10 cellular contexts compared by ENCODE assay signal in genomic region chr3:40170395-40170794, GRCh38.
DNase-seq lines count a peak whose midpoint lies in the region; ATAC-seq, FAIRE-seq and TF ChIP-seq lines count a peak whose summit lies in the region.
"Had no signal": no experiment of that assay in that cellular context is flagged by ENCODE, and none has a peak within 500 bp of the region (broad histone marks: within the 10 kb centered on the region; RNA-seq: fewer than 3 reads in every experiment).

No MANE protein-coding gene starts in this region.

- H3K36me3 Mint-ChIP-seq in IgD-negative memory B cell, result peaks cover 3% of the 10 kb centered on the region

- no peaks in the 10 kb centered on the region for H3K9me3 Mint-ChIP-seq in IgD-negative memory B cell
- H3K9me3 Mint-ChIP-seq: activated CD4-positive, alpha-beta T cell treated with anti-CD3 and anti-CD28 coated beads, Interleukin-2, amount 10 ng/mL, durations not matched to agents 7 days and 5 days had no signal

- DNase-seq in GM12891 (ENCODE audit: insufficient read length, low spot score) (peak; percentile 44), occipital lobe (lab: John Stamatoyannopoulos, UW) (no peak), head of caudate nucleus (no peak), AG08396 (ENCODE audit: low spot score) (no peak), Ammon's horn (ENCODE audit: low spot score) (no peak)
- DNase-seq: activated CD4-positive, alpha-beta T cell treated with anti-CD3 and anti-CD28 coated beads, Interleukin-2, amount 10 ng/mL, durations not matched to agents 7 days and 5 days had no signal

- FAIRE-seq in GM12891 (lab: Jason Lieb, UNC), result peak; percentile 93

- peak overlapping the region in 3 of 4 donors; percentile 67 to 88 (median 69) for H3K4me3 Mint-ChIP-seq in IgD-negative memory B cell
- H3K4me3 Mint-ChIP-seq: activated CD4-positive, alpha-beta T cell treated with anti-CD3 and anti-CD28 coated beads, Interleukin-2, amount 10 ng/mL, durations not matched to agents 7 days and 5 days had no signal

- no peaks in the 10 kb centered on the region for H3K27me3 Mint-ChIP-seq in IgD-negative memory B cell
- H3K27me3 Mint-ChIP-seq: activated CD4-positive, alpha-beta T cell treated with anti-CD3 and anti-CD28 coated beads, Interleukin-2, amount 10 ng/mL, durations not matched to agents 7 days and 5 days had no signal

- H3K4me1 Mint-ChIP-seq in IgD-negative memory B cell, result peaks cover 12 to 13% (median 12%) of the 10 kb centered on the region in 3 donors

- no peak overlapping the region for H3K27ac Mint-ChIP-seq in IgD-negative memory B cell
- H3K27ac Mint-ChIP-seq: progenitor cell of endocrine pancreas had no signal

- ATAC-seq in GM19372 (IDR thresholded peaks at IDR 0.05; ENCODE audit: low read depth, unreplicated experiment), result peak; percentile 90
- ATAC-seq in HG02870 (IDR thresholded peaks at IDR 0.05; ENCODE audit: unreplicated experiment), result peak; percentile 98

- intact Hi-C loops in head of caudate nucleus (cut with DNase I), result no loop called here

- no peak for TF ChIP-seq POLR2A in GM12891 (IDR thresholded peaks at IDR 0.05; ENCODE audit: low read depth, low read length)

TF ChIP-seq in GM12891, 5 proteins besides CTCF, POLR2A, EP300 and RAD21:
- no peak for TF ChIP-seq PAX5 (IDR thresholded peaks at IDR 0.05; ENCODE audit: insufficient read depth, low read length, severe bottlenecking)
- TF ChIP-seq SPI1 (IDR thresholded peaks at IDR 0.05; ENCODE audit: low read depth, low read length), result 0 out of 2 replicates have a peak, but pooled peaks have one; percentile 17
- no peak for TF ChIP-seq TAF1 (IDR thresholded peaks at IDR 0.05; ENCODE audit: low read depth, low read length)
- TF ChIP-seq POU2F2 (IDR thresholded peaks at IDR 0.05; ENCODE audit: low read depth, low read length), result peak; percentile 90; the same call in 1 of the 2 replicates
- no peak for TF ChIP-seq POLR2AphosphoS5 (IDR thresholded peaks at IDR 0.05; ENCODE audit: low read depth, low read length)
